In genomic region chr9:107285292-107285691, GRCh38 we compare ENCODE assay signal across 9 cellular contexts. TPM values are rescaled to one million over a fixed set of nuclear protein-coding genes. Genes with fewer than 3 reads are reported as not detected.
DNase-seq lines count a peak whose midpoint lies in the region; ATAC-seq and TF ChIP-seq lines count a peak whose summit lies in the region.
"Had no signal": no experiment of that assay in that cellular context is flagged by ENCODE, and none has a peak within 500 bp of the region (broad histone marks: within the 10 kb centered on the region; RNA-seq: fewer than 3 reads in every experiment).

No MANE protein-coding gene starts in this region.

- H3K9me3 ChIP-seq in adipocyte (ENCODE audit: control insufficient read depth, low read length), result no peaks in the 10 kb centered on the region
- no peaks in the 10 kb centered on the region for H3K9me3 ChIP-seq in thyroid gland

- peak overlapping the region; percentile 94 for H3K4me3 Mint-ChIP-seq in activated T-cell treated with anti-CD3 and anti-CD28 coated beads, Interleukin-2, amount 50 U/mL, for 4 hours

- H3K36me3 Mint-ChIP-seq in activated T-cell treated with anti-CD3 and anti-CD28 coated beads, Interleukin-2, amount 50 U/mL, for 4 hours (ENCODE audit: insufficient read depth), result peaks cover 18% of the 10 kb centered on the region

- peaks cover 69% of the 10 kb centered on the region for H3K4me1 Mint-ChIP-seq in activated T-cell treated with anti-CD3 and anti-CD28 coated beads, Interleukin-2, amount 50 U/mL, for 4 hours (ENCODE audit: low read depth)

- H3K4me3 ChIP-seq in adipocyte (ENCODE audit: low read length) (peak overlapping the region; percentile 99), thyroid gland (replicated peaks in 1 of 3) (peak overlapping the region in 2 of 3 donors; percentile 5 to 6)

- no peaks in the 10 kb centered on the region for H3K36me3 ChIP-seq in adipocyte (ENCODE audit: control insufficient read depth, insufficient read depth, low read length, severe bottlenecking)
- H3K36me3 ChIP-seq in thyroid gland, result no peaks in the 10 kb centered on the region

- H3K27ac ChIP-seq in thyroid gland, result peak overlapping the region in 1 of 3 donors; percentile 97

- no peak for TF ChIP-seq POLR2A in thyroid gland (IDR thresholded peaks at IDR 0.05)

- ATAC-seq in activated T-cell treated with anti-CD3 and anti-CD28 coated beads, Interleukin-2, amount 50 U/mL, for 4 hours, result no peak
- ATAC-seq in GM18868 (IDR thresholded peaks at IDR 0.05; ENCODE audit: unreplicated experiment), result no peak

- WGBS in thyroid gland, 2 donors, result 25 to 31% methylated on average over 6 of the region's 6 CpGs

- no peaks in the 10 kb centered on the region for H3K27me3 Mint-ChIP-seq in activated T-cell treated with anti-CD3 and anti-CD28 coated beads, Interleukin-2, amount 50 U/mL, for 4 hours (ENCODE audit: low read depth)

- H3K9me3 Mint-ChIP-seq in activated T-cell treated with anti-CD3 and anti-CD28 coated beads, Interleukin-2, amount 50 U/mL, for 4 hours, result no peaks in the 10 kb centered on the region

- peak overlapping the region; percentile 99 for H3K9ac ChIP-seq in adipocyte (ENCODE audit: low read length)

- H3K27me3 ChIP-seq in adipocyte (replicated peaks; ENCODE audit: control insufficient read depth, insufficient read depth, low read length) (no peaks in the 10 kb centered on the region), thyroid gland (no peaks in the 10 kb centered on the region)

- H3K4me1 ChIP-seq in adipocyte (ENCODE audit: control insufficient read depth, insufficient read depth, low read length) (peaks cover 37% of the 10 kb centered on the region), thyroid gland (peaks cover 30 to 43% of the 10 kb centered on the region in 2 donors)

- intact Hi-C loops in thyroid gland (cut with DNase I), result no loop called here

- TF ChIP-seq CTCF in thyroid gland (IDR thresholded peaks at IDR 0.05), result no peak

- no peak for DNase-seq in activated T-cell treated with anti-CD3 and anti-CD28 coated beads, Interleukin-2, amount 50 U/mL, for 4 hours
- DNase-seq in activated T-cell treated with anti-CD3 and anti-CD28 coated beads for 4 hours, result no peak
- DNase-seq in adipocyte (ENCODE audit: low read depth), result no peak
- peak; percentile 44 for DNase-seq in kidney glomerular epithelial cell (lab: John Stamatoyannopoulos, UW)
- no peak for DNase-seq in thyroid gland
- DNase-seq in stimulated activated CD4-positive, alpha-beta T cell treated with anti-CD3 and anti-CD28 coated beads, Interleukin-4, amount 100 ng/mL, for 1 hour, result no peak
- DNase-seq in SW 1271 (lab: John Stamatoyannopoulos, UW), result no peak
- DNase-seq: DMS79 treated with DMSO at 0.1 percent for 48 hours had no signal

RNA-seq across cellular contexts. Expression of gene RAD23B, which starts 2.2 kb away (rescaled TPM):
- 100 to 1,000 TPM; 168 to 208 (median 185) TPM for total RNA-seq in activated T-cell treated with anti-CD3 and anti-CD28 coated beads, Interleukin-2, amount 50 U/mL, for 4 hours
- 10 to 100 TPM; 68.6 to 85.7 (median 81.0) TPM for total RNA-seq in thyroid gland
